Comparison of ENCODE assay signal across 27 cellular contexts in the genomic region with DNA sequence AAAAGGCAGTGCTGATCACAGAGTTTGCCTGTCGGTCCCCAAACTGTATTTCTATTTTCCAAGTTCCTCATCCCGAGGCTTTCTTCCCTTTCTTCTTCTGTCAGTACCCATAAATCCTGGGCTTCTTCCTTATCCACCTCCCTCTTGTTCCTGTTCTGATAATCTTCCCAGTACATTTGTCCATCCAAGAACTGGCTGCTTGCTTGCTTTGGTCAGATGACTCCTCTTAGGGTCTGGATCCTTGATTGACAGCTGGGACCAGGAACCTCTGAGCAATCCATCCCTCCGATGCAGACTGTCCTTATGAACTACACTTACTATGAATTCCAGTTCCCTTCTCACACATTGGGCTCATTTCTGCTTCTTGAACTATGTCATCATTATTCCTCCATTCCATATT.
"Had no signal": no experiment of that assay in that cellular context is flagged by ENCODE, and none has a peak within 500 bp of the region (broad histone marks: within the 10 kb centered on the region; RNA-seq: fewer than 3 reads in every experiment).

No MANE protein-coding gene starts in this region.

- H3K4me1 Mint-ChIP-seq: activated B cell treated with CpG ODN at 0.5 μM for 24 hours; activated CD4-positive, alpha-beta T cell treated with anti-CD3 and anti-CD28 coated beads, Interleukin-2, amount 10 ng/mL, durations not matched to agents 24 days and 14 days; activated CD8-positive, alpha-beta memory T cell treated with anti-CD3 and anti-CD28 coated beads, Interleukin-2, amount 10 ng/mL, durations not matched to agents 7 days and 5 days; activated naive CD4-positive, alpha-beta T cell treated with anti-CD3 and anti-CD28 coated beads, Interleukin-2, amount 50 U/mL, for 24 hours; T-helper 17 cell had no signal

- ATAC-seq: activated CD8-positive, alpha-beta memory T cell treated with anti-CD3 and anti-CD28 coated beads, Interleukin-2, amount 10 ng/mL, durations not matched to agents 7 days and 5 days; T-helper 17 cell had no signal

- H3K4me1 ChIP-seq: breast epithelium, Peyer's patch had no signal

- H3K36me3 ChIP-seq: breast epithelium, Peyer's patch had no signal

- H3K9me3 Mint-ChIP-seq: activated CD4-positive, alpha-beta T cell treated with anti-CD3 and anti-CD28 coated beads, Interleukin-2, amount 10 ng/mL, durations not matched to agents 24 days and 14 days; activated naive CD4-positive, alpha-beta T cell treated with anti-CD3 and anti-CD28 coated beads, Interleukin-2, amount 50 U/mL, for 24 hours; activated T-helper 1 cell treated with anti-CD3 and anti-CD28 coated beads, Interleukin-12 subunit alpha, Interleukin-12 subunit beta, Interleukin-2, Interleukin-4 antibody, amounts not matched to agents 30 ng/mL and 10 ng/mL and 1 ng/mL, durations not matched to agents 14 hours and 24 hours and 36 hours had no signal

- H3K4me3 Mint-ChIP-seq: activated B cell treated with CpG ODN at 0.5 μM for 24 hours; activated CD4-positive, alpha-beta T cell treated with anti-CD3 and anti-CD28 coated beads, Interleukin-2, amount 10 ng/mL, durations not matched to agents 24 days and 14 days; activated CD8-positive, alpha-beta memory T cell treated with anti-CD3 and anti-CD28 coated beads, Interleukin-2, amount 10 ng/mL, durations not matched to agents 7 days and 5 days; activated naive CD4-positive, alpha-beta T cell treated with anti-CD3 and anti-CD28 coated beads, Interleukin-2, amount 50 U/mL, for 24 hours; activated T-cell treated with anti-CD3 and anti-CD28 coated beads, Interleukin-2, amount 50 U/mL, for 24 hours; activated T-helper 1 cell treated with anti-CD3 and anti-CD28 coated beads, Interleukin-12 subunit alpha, Interleukin-12 subunit beta, Interleukin-2, Interleukin-4 antibody, amounts not matched to agents 30 ng/mL and 10 ng/mL and 1 ng/mL, durations not matched to agents 14 hours and 24 hours and 36 hours; T-helper 17 cell had no signal

- H3K4me3 ChIP-seq: breast epithelium, Peyer's patch had no signal

- H3K27ac Mint-ChIP-seq: activated B cell treated with CpG ODN at 0.5 μM for 24 hours; activated CD4-positive, alpha-beta T cell treated with anti-CD3 and anti-CD28 coated beads, Interleukin-2, amount 10 ng/mL, durations not matched to agents 24 days and 14 days; activated CD8-positive, alpha-beta memory T cell treated with anti-CD3 and anti-CD28 coated beads, Interleukin-2, amount 10 ng/mL, durations not matched to agents 7 days and 5 days; activated naive CD4-positive, alpha-beta T cell treated with anti-CD3 and anti-CD28 coated beads, Interleukin-2, amount 50 U/mL, for 24 hours; activated T-cell treated with anti-CD3 and anti-CD28 coated beads, Interleukin-2, amount 50 U/mL, for 24 hours; activated T-helper 1 cell treated with anti-CD3 and anti-CD28 coated beads, Interleukin-12 subunit alpha, Interleukin-12 subunit beta, Interleukin-2, Interleukin-4 antibody, amounts not matched to agents 30 ng/mL and 10 ng/mL and 1 ng/mL, durations not matched to agents 14 hours and 24 hours and 36 hours; T-helper 17 cell had no signal

- DNase-seq: activated B cell treated with CpG ODN at 0.5 μM for 24 hours; activated CD4-positive, alpha-beta T cell treated with anti-CD3 and anti-CD28 coated beads for 1 hour; activated CD4-positive, alpha-beta T cell treated with anti-CD3 and anti-CD28 coated beads, Interleukin-2, amount 10 ng/mL, durations not matched to agents 24 days and 14 days; activated CD4-positive, alpha-beta T cell treated with anti-CD3 and anti-CD28 coated beads, Interleukin-2, amount 50 U/mL, for 48 hours; activated CD8-positive, alpha-beta memory T cell treated with anti-CD3 and anti-CD28 coated beads, Interleukin-2, amount 10 ng/mL, durations not matched to agents 7 days and 5 days; activated effector memory CD4-positive, alpha-beta T cell treated with Interleukin-2 at 50 U/mL for 16 hours; activated naive CD4-positive, alpha-beta T cell; activated T-cell treated with anti-CD3 and anti-CD28 coated beads, Interleukin-2, amount 50 U/mL, for 24 hours; aorta; caudate nucleus; Karpas-422; MM.1S; NCI-H1105; NCI-H1436; NCI-H1694 treated with DMSO at 0.1 percent for 48 hours; NCI-H2029 treated with DMSO at 0.1 percent for 48 hours; NCI-H446; NCI-H524; NCI-H748 treated with DMSO at 0.1 percent for 48 hours; Peyer's patch; SHP77 treated with DMSO at 0.1 percent for 48 hours; T-helper 17 cell; T-helper 9 cell had no signal

- FAIRE-seq: TTC549 had no signal

- H3K27me3 ChIP-seq: breast epithelium, Peyer's patch had no signal

- H3K27ac ChIP-seq: breast epithelium, Peyer's patch had no signal

- H3K27me3 Mint-ChIP-seq: activated B cell treated with CpG ODN at 0.5 μM for 24 hours; activated CD8-positive, alpha-beta memory T cell treated with anti-CD3 and anti-CD28 coated beads, Interleukin-2, amount 10 ng/mL, durations not matched to agents 7 days and 5 days; activated T-cell treated with anti-CD3 and anti-CD28 coated beads, Interleukin-2, amount 50 U/mL, for 24 hours; T-helper 17 cell had no signal

- H3K9me3 ChIP-seq: breast epithelium, Peyer's patch had no signal
